ENCODE assay signal across 17 cellular contexts in genomic region chr9:115922441-115922840, GRCh38.
"Had no signal": no experiment of that assay in that cellular context is flagged by ENCODE, and none has a peak within 500 bp of the region (broad histone marks: within the 10 kb centered on the region; RNA-seq: fewer than 3 reads in every experiment).

No MANE protein-coding gene starts in this region.

- H3K27me3 Mint-ChIP-seq: activated naive CD8-positive, alpha-beta T cell had no signal

- H3K36me3 Mint-ChIP-seq: activated naive CD8-positive, alpha-beta T cell had no signal

- ATAC-seq: activated CD4-positive, CD25-positive, alpha-beta regulatory T cell treated with anti-CD3 and anti-CD28 coated beads, Interleukin-2, amount 50 U/mL, for 24 hours; psoas muscle; right lobe of liver had no signal

- H3K9me3 ChIP-seq: psoas muscle, right lobe of liver, stomach, thoracic aorta had no signal

- H3K27ac ChIP-seq: psoas muscle, right lobe of liver, stomach, thoracic aorta had no signal

- H3K27ac Mint-ChIP-seq: activated naive CD8-positive, alpha-beta T cell; endodermal cell had no signal

- H3K4me1 ChIP-seq: psoas muscle, spleen, stomach had no signal

- H3K4me3 Mint-ChIP-seq: activated naive CD8-positive, alpha-beta T cell; endodermal cell; neural crest cell had no signal

- H3K27me3 ChIP-seq: right lobe of liver, spleen, stomach had no signal

- H3K36me3 ChIP-seq: right lobe of liver, spleen, stomach, thoracic aorta had no signal

- H3K4me1 Mint-ChIP-seq: endodermal cell, neural crest cell had no signal

- H3K4me3 ChIP-seq: psoas muscle, right lobe of liver, spleen, stomach, thoracic aorta had no signal

- DNase-seq: activated CD4-positive, alpha-beta T cell treated with anti-CD3 and anti-CD28 coated beads, Interleukin-2, amount 50 U/mL, for 1 hour; activated CD8-positive, alpha-beta memory T cell treated with anti-CD3 and anti-CD28 coated beads for 24 hours; activated gamma-delta T cell treated with Interleukin-2 at 50 U/mL for 16 hours; amygdala; dermis blood vessel endothelial cell; endodermal cell; hippocampal formation; midbrain; psoas muscle; right lobe of liver; spleen; stomach; SW 1271 had no signal
